ENCODE assay signal across 8 cellular contexts in the genomic region with DNA sequence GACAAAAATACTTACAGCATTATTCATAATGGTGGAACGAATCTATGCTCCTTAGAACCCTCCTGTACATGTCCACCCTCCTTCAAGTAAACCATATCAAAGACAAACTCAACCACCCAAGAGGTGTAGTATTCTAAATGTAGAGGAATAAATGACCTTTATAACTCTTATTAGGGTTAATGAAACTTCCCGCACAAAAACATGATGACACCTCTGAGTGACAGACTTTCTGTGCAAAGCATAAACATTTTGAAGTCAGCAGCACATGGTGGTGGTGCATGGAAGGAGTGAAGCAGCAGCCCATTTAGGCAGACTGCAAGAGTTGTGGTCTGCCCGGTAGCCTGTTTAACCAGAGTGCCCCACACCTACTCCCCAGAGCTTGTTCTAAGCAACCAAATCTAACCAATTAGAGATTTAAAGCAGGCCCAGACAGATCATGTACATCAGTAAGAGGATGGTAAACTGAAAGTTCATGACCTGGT. TPM values are rescaled to one million over a fixed set of nuclear protein-coding genes. Genes with fewer than 3 reads are reported as not detected.
A peak's percentile ranks its signal among the peaks of the same experiment; 100 is the strongest.
DNase-seq lines count a peak whose midpoint lies in the region; ATAC-seq, FAIRE-seq and TF ChIP-seq lines count a peak whose summit lies in the region.

No MANE protein-coding gene starts in this region.

- H3K79me2 ChIP-seq in ACC112 (ENCODE audit: control insufficient read depth, insufficient read depth, low read length, unreplicated experiment): peaks cover 9% of the 10 kb centered on the region

- no peak overlapping the region for H3K27ac ChIP-seq in ACC112 (ENCODE audit: low read depth, low read length)
- H3K27ac ChIP-seq in ascending aorta: peak overlapping the region; percentile 76 to 78

- TF ChIP-seq CTCF in ascending aorta (IDR thresholded peaks at IDR 0.05) (no peak), mucosa of descending colon (IDR thresholded peaks at IDR 0.05) (no peak)

- intact Hi-C loops in ascending aorta (cut with DNase I) (loop anchor here (1.0 to 10.0 kb wide), 4 partner anchors 25 to 153 kb away; a partner anchor contains a TSS), mucosa of descending colon (cut with DNase I, micrococcal nuclease) (no loop called here)

- FAIRE-seq in urothelium cell line (lab: Jason Lieb, UNC): no peak

- H3K4me3 ChIP-seq in ACC112 (ENCODE audit: low read depth, low read length) (peak overlapping the region; percentile 90), ascending aorta (peak overlapping the region; percentile 75 to 88), mucosa of descending colon (peak overlapping the region; percentile 64)

- H3K36me3 ChIP-seq in ACC112 (ENCODE audit: insufficient read depth, low read length) (no peaks in the 10 kb centered on the region), ascending aorta (peaks cover 0 to 4% of the 10 kb centered on the region in 2 donors), mucosa of descending colon (ENCODE audit: low read depth) (no peaks in the 10 kb centered on the region)

- peak overlapping the region; percentile 98 for H2AFZ ChIP-seq in ACC112 (ENCODE audit: low read length, unreplicated experiment)

- no peaks in the 10 kb centered on the region for H3K27me3 ChIP-seq in ACC112 (ENCODE audit: insufficient read depth, low read length)
- no peaks in the 10 kb centered on the region for H3K27me3 ChIP-seq in ascending aorta

- ATAC-seq in HG02759 (IDR thresholded peaks at IDR 0.05; ENCODE audit: unreplicated experiment) (peak; percentile 19), mucosa of descending colon (no peak), GM21529 (IDR thresholded peaks at IDR 0.05; ENCODE audit: unreplicated experiment) (no peak)

- no peaks in the 10 kb centered on the region for H3K9me3 ChIP-seq in ascending aorta
- H3K9me3 ChIP-seq in mucosa of descending colon: no peaks in the 10 kb centered on the region

- DNase-seq in ascending aorta (ENCODE audit: low spot score in 2 of 2) (no peak), mucosa of descending colon (no peak), NCI-H187 (lab: John Stamatoyannopoulos, UW) (no peak), urothelium cell line (ENCODE audit: low spot score) (no peak), islet precursor cell (no peak)

- H3K4me1 ChIP-seq in ACC112 (ENCODE audit: control insufficient read depth, insufficient read depth, low read length, unreplicated experiment) (peaks cover 6% of the 10 kb centered on the region), ascending aorta (peaks cover 0 to 8% of the 10 kb centered on the region in 2 donors), mucosa of descending colon (ENCODE audit: low read depth) (peaks cover 10% of the 10 kb centered on the region)

RNA-seq across cellular contexts. Expression of a gene that starts 0.6 kb away (rescaled TPM):
- total RNA-seq in ascending aorta: 23.7 TPM
- 10 to 100 TPM; 41.1 to 46.6 (median 41.3) TPM for total RNA-seq in mucosa of descending colon

RNA-seq across cellular contexts. Expression of a gene that starts 25.5 kb away (rescaled TPM):
- 1.6 TPM for total RNA-seq in ascending aorta
- total RNA-seq in mucosa of descending colon: 1 to 10 TPM in 1 of 3 donors, under 1 TPM in 2; 0.20 to 2.4 (median 0.41) TPM

RNA-seq across cellular contexts. Expression of a gene that starts 38.8 kb away (rescaled TPM):
- total RNA-seq in ascending aorta (19.6 TPM), mucosa of descending colon (10 to 100 TPM; 37.3 to 98.8 (median 40.9) TPM)

RNA-seq across cellular contexts. Expression of a gene that starts 45.2 kb away (rescaled TPM):
- total RNA-seq in ascending aorta (not detected), mucosa of descending colon (not detected)

RNA-seq across cellular contexts. Expression of a gene that starts 52.1 kb away (rescaled TPM):
- 11.3 TPM for total RNA-seq in ascending aorta
- total RNA-seq in mucosa of descending colon: 10 to 100 TPM; 12.7 to 20.8 (median 17.4) TPM
